ENCODE assay signal across 26 cellular contexts in genomic region chr2:73718851-73719621, GRCh38. TPM values are rescaled to one million over a fixed set of nuclear protein-coding genes. Genes with fewer than 3 reads are reported as not detected.
A peak's percentile ranks its signal among the peaks of the same experiment; 100 is the strongest.
DNase-seq lines count a peak whose midpoint lies in the region; ATAC-seq and TF ChIP-seq lines count a peak whose summit lies in the region.
"Had no signal": no experiment of that assay in that cellular context is flagged by ENCODE, and none has a peak within 500 bp of the region (broad histone marks: within the 10 kb centered on the region; RNA-seq: fewer than 3 reads in every experiment).

No MANE protein-coding gene starts in this region.

- CTCF ChIA-PET in activated CD8-positive, alpha-beta T cell treated with anti-CD3 and anti-CD28 coated beads, Interleukin-2, amount 10 ng/mL, durations not matched to agents 7 days and 5 days (lab: Charles Lee): no interaction called here
- CTCF ChIA-PET in activated CD8-positive, alpha-beta T cell treated with anti-CD3 and anti-CD28 coated beads for 36 hours (lab: Charles Lee): no interaction called here

- intact Hi-C loops in activated CD8-positive, alpha-beta T cell treated with anti-CD3 and anti-CD28 coated beads for 36 hours (cut with micrococcal nuclease): no loop called here
- intact Hi-C loops in dendritic cell treated with granulocyte-macrophage colony-stimulating factor and Interleukin-4, amounts not matched to agents 40 ng/mL and 50 ng/mL, for 4 days (cut with micrococcal nuclease): no loop called here
- intact Hi-C loops in upper lobe of right lung (cut with DNase I): no loop called here

- H3K4me1 Mint-ChIP-seq in activated CD8-positive, alpha-beta T cell treated with anti-CD3 and anti-CD28 coated beads, Interleukin-2, amount 10 ng/mL, durations not matched to agents 7 days and 5 days (ENCODE audit: low read depth): no peaks in the 10 kb centered on the region
- H3K4me1 Mint-ChIP-seq in activated CD8-positive, alpha-beta T cell treated with anti-CD3 and anti-CD28 coated beads for 36 hours (ENCODE audit: low read depth): no peaks in the 10 kb centered on the region
- H3K4me1 Mint-ChIP-seq in dendritic cell treated with granulocyte-macrophage colony-stimulating factor and Interleukin-4, amounts not matched to agents 40 ng/mL and 50 ng/mL, for 4 days (ENCODE audit: low read depth): peaks cover 56% of the 10 kb centered on the region
- no peaks in the 10 kb centered on the region for H3K4me1 Mint-ChIP-seq in osteocyte (ENCODE audit: unreplicated experiment)
- H3K4me1 Mint-ChIP-seq: CD8-positive, alpha-beta memory T cell; GM23338; H9 had no signal

- H3K36me3 ChIP-seq in upper lobe of right lung: no peaks in the 10 kb centered on the region
- H3K36me3 ChIP-seq: BE2C had no signal

- POLR2A ChIA-PET in activated CD8-positive, alpha-beta T cell treated with anti-CD3 and anti-CD28 coated beads, Interleukin-2, amount 10 ng/mL, durations not matched to agents 7 days and 5 days (lab: Charles Lee): no interaction called here
- POLR2A ChIA-PET in activated CD8-positive, alpha-beta T cell treated with anti-CD3 and anti-CD28 coated beads for 36 hours (lab: Charles Lee): no interaction called here

- H3K27ac ChIP-seq in upper lobe of right lung: no peak overlapping the region
- H3K27ac ChIP-seq: A549; BLaER1 treated with 17β-estradiol and CSF1 and Interleukin-3, amounts not matched to agents 10 nM and 100 nM had no signal

- H3K9me3 Mint-ChIP-seq in activated CD8-positive, alpha-beta T cell treated with anti-CD3 and anti-CD28 coated beads, Interleukin-2, amount 10 ng/mL, durations not matched to agents 7 days and 5 days (ENCODE audit: insufficient read depth): peaks cover under 1% of the 10 kb centered on the region
- peaks cover 6% of the 10 kb centered on the region for H3K9me3 Mint-ChIP-seq in activated CD8-positive, alpha-beta T cell treated with anti-CD3 and anti-CD28 coated beads for 36 hours
- H3K9me3 Mint-ChIP-seq in dendritic cell treated with granulocyte-macrophage colony-stimulating factor and Interleukin-4, amounts not matched to agents 40 ng/mL and 50 ng/mL, for 4 days: peaks cover under 1% of the 10 kb centered on the region
- H3K9me3 Mint-ChIP-seq in osteocyte (ENCODE audit: unreplicated experiment): peaks cover 15% of the 10 kb centered on the region

- H3K27ac Mint-ChIP-seq in activated CD8-positive, alpha-beta T cell treated with anti-CD3 and anti-CD28 coated beads, Interleukin-2, amount 10 ng/mL, durations not matched to agents 7 days and 5 days: no peak overlapping the region
- H3K27ac Mint-ChIP-seq in activated CD8-positive, alpha-beta T cell treated with anti-CD3 and anti-CD28 coated beads for 36 hours: no peak overlapping the region
- peak overlapping the region; percentile 92 for H3K27ac Mint-ChIP-seq in dendritic cell treated with granulocyte-macrophage colony-stimulating factor and Interleukin-4, amounts not matched to agents 40 ng/mL and 50 ng/mL, for 4 days
- H3K27ac Mint-ChIP-seq in osteocyte (ENCODE audit: unreplicated experiment): no peak overlapping the region
- H3K27ac Mint-ChIP-seq: CD4-positive, alpha-beta T cell; CD8-positive, alpha-beta memory T cell; GM23338; H9; HFFc6 had no signal

- H3K36me3 Mint-ChIP-seq in activated CD8-positive, alpha-beta T cell treated with anti-CD3 and anti-CD28 coated beads, Interleukin-2, amount 10 ng/mL, durations not matched to agents 7 days and 5 days (ENCODE audit: low read depth): no peaks in the 10 kb centered on the region
- no peaks in the 10 kb centered on the region for H3K36me3 Mint-ChIP-seq in activated CD8-positive, alpha-beta T cell treated with anti-CD3 and anti-CD28 coated beads for 36 hours (ENCODE audit: low read depth)
- H3K36me3 Mint-ChIP-seq in dendritic cell treated with granulocyte-macrophage colony-stimulating factor and Interleukin-4, amounts not matched to agents 40 ng/mL and 50 ng/mL, for 4 days (ENCODE audit: low read depth): peaks cover 6% of the 10 kb centered on the region
- peaks cover 4% of the 10 kb centered on the region for H3K36me3 Mint-ChIP-seq in osteocyte (ENCODE audit: unreplicated experiment)
- H3K36me3 Mint-ChIP-seq: CD14-positive monocyte had no signal

- TF ChIP-seq CTCF in activated CD8-positive, alpha-beta T cell treated with anti-CD3 and anti-CD28 coated beads for 36 hours (IDR thresholded peaks at IDR 0.05): no peak
- TF ChIP-seq CTCF in osteocyte (IDR thresholded peaks at IDR 0.05) (no peak), upper lobe of right lung (IDR thresholded peaks at IDR 0.05) (no peak)

- DNase-seq in activated CD8-positive, alpha-beta T cell treated with anti-CD3 and anti-CD28 coated beads, Interleukin-2, amount 10 ng/mL, durations not matched to agents 7 days and 5 days: peak; percentile 14
- DNase-seq in activated CD8-positive, alpha-beta T cell treated with anti-CD3 and anti-CD28 coated beads for 36 hours: no peak
- peak; percentile 38 for DNase-seq in osteocyte (ENCODE audit: extremely low spot score, unreplicated experiment)
- DNase-seq in upper lobe of right lung: no peak
- DNase-seq in SW 1271 (lab: John Stamatoyannopoulos, UW): no peak
- no peak for DNase-seq in HT-29 (ENCODE audit: low spot score)
- DNase-seq: 8988T; ACHN; AML-193; BE2C; CD4-positive, alpha-beta T cell; CD8-positive, alpha-beta memory T cell; DMS 273 treated with DMSO at 0.1 percent for 48 hours; DMS79; EL; GDM1; H9; HFFc6 had no signal

- H3K4me1 ChIP-seq in upper lobe of right lung: no peaks in the 10 kb centered on the region
- H3K4me1 ChIP-seq: A549, BE2C had no signal

- ATAC-seq in activated CD8-positive, alpha-beta T cell treated with anti-CD3 and anti-CD28 coated beads, Interleukin-2, amount 10 ng/mL, durations not matched to agents 7 days and 5 days: no peak
- no peak for ATAC-seq in activated CD8-positive, alpha-beta T cell treated with anti-CD3 and anti-CD28 coated beads for 36 hours
- ATAC-seq in upper lobe of right lung (peak; percentile 14), GM21360 (IDR thresholded peaks at IDR 0.05; ENCODE audit: unreplicated experiment) (no peak)
- ATAC-seq: GM12878, GM23338, HCT116 had no signal

- H3K27me3 ChIP-seq in upper lobe of right lung: no peaks in the 10 kb centered on the region
- H3K27me3 ChIP-seq: BE2C; BLaER1 treated with 17β-estradiol and CSF1 and Interleukin-3, amounts not matched to agents 10 nM and 100 nM had no signal

- no peak overlapping the region for H3K4me3 ChIP-seq in upper lobe of right lung
- H3K4me3 ChIP-seq: A549; BLaER1 treated with 17β-estradiol and CSF1 and Interleukin-3, amounts not matched to agents 10 nM and 100 nM; GM12878; GM23338 had no signal

- no peak overlapping the region for H3K4me3 Mint-ChIP-seq in activated CD8-positive, alpha-beta T cell treated with anti-CD3 and anti-CD28 coated beads, Interleukin-2, amount 10 ng/mL, durations not matched to agents 7 days and 5 days
- no peak overlapping the region for H3K4me3 Mint-ChIP-seq in activated CD8-positive, alpha-beta T cell treated with anti-CD3 and anti-CD28 coated beads for 36 hours
- no peak overlapping the region for H3K4me3 Mint-ChIP-seq in dendritic cell treated with granulocyte-macrophage colony-stimulating factor and Interleukin-4, amounts not matched to agents 40 ng/mL and 50 ng/mL, for 4 days
- no peak overlapping the region for H3K4me3 Mint-ChIP-seq in osteocyte (ENCODE audit: unreplicated experiment)
- H3K4me3 Mint-ChIP-seq: CD14-positive monocyte; CD4-positive, alpha-beta T cell; CD8-positive, alpha-beta memory T cell; GM23338; H9; HFFc6 had no signal

- peaks cover 5% of the 10 kb centered on the region for H3K27me3 Mint-ChIP-seq in activated CD8-positive, alpha-beta T cell treated with anti-CD3 and anti-CD28 coated beads, Interleukin-2, amount 10 ng/mL, durations not matched to agents 7 days and 5 days (ENCODE audit: low read depth)
- H3K27me3 Mint-ChIP-seq in activated CD8-positive, alpha-beta T cell treated with anti-CD3 and anti-CD28 coated beads for 36 hours: peaks cover 5% of the 10 kb centered on the region
- H3K27me3 Mint-ChIP-seq in dendritic cell treated with granulocyte-macrophage colony-stimulating factor and Interleukin-4, amounts not matched to agents 40 ng/mL and 50 ng/mL, for 4 days: no peaks in the 10 kb centered on the region
- H3K27me3 Mint-ChIP-seq in osteocyte (ENCODE audit: unreplicated experiment): peaks cover 13% of the 10 kb centered on the region

- no peaks in the 10 kb centered on the region for H3K9me3 ChIP-seq in upper lobe of right lung
- H3K9me3 ChIP-seq: BE2C had no signal

RNA-seq across cellular contexts. Expression of gene TPRKB, which starts 18.1 kb away (rescaled TPM):
- total RNA-seq in activated CD8-positive, alpha-beta T cell treated with anti-CD3 and anti-CD28 coated beads, Interleukin-2, amount 10 ng/mL, durations not matched to agents 7 days and 5 days: 10 to 100 TPM; 43.7 to 50.0 TPM
- 10 to 100 TPM; 27.0 to 29.0 TPM for total RNA-seq in activated CD8-positive, alpha-beta T cell treated with anti-CD3 and anti-CD28 coated beads for 36 hours
- total RNA-seq in osteocyte (16.2 and 16.7 TPM in 2 replicates), upper lobe of right lung (19.2 TPM)
- total RNA-seq in HT-29 (2014; rRNA removed; shearing (Covaris generic)): 16.6 and 18.8 TPM in 2 replicates

Comparison
In these comparisons a context has a peak if more than half of its experiments do, and no peak if none do; other contexts are left out.
1. DNase-seq: peak in activated CD8-positive, alpha-beta T cell treated with anti-CD3 and anti-CD28 coated beads, Interleukin-2, amount 10 ng/mL, durations not matched to agents 7 days and 5 days (single experiment) and osteocyte (single experiment); none in activated CD8-positive, alpha-beta T cell treated with anti-CD3 and anti-CD28 coated beads for 36 hours (single experiment), upper lobe of right lung (single experiment), SW 1271 (0 of 2) and HT-29 (single experiment).